8 cellular contexts compared by ENCODE assay signal in the genomic region with DNA sequence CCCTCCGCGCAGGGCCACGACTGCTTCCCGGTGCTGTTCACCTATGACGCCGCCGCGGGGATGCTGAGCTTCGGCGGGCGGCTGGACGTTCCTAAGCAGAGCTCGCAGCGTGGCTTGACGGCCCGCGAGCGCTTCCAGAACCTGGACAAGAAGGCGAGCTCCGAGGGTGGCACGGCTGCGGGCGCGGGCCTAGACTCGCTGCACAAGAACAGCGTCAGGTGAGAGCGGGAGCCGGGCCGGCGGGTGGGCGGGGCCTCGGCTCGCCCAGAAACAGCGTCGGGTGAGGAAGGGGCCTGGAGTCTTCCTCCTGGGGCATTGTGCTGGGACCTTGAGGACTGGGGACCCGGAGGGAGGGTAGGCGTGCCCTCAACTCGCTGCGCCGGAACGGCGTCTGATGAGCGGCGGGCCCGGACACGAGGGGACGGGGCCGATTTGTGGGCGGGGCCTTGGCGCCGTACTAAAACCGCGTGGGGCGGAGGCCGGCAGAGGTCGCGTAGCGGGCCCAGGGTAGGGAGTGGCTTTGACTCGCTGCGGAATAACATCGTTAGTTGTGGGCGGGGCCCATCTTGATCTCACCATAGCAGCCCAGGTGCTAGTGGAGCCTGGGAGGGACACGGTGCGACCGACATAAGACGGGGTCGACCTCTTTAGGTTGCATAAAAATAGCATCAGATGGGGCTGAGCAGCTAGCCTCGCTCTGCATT. TPM values are rescaled to one million over a fixed set of nuclear protein-coding genes. Genes with fewer than 3 reads are reported as not detected.
DNase-seq lines count a peak whose midpoint lies in the region; ATAC-seq and TF ChIP-seq lines count a peak whose summit lies in the region.

No MANE protein-coding gene starts in this region.

- H3K4me1 ChIP-seq in HEK293 (ENCODE audit: control insufficient read depth, insufficient read depth, low read length), result no peaks in the 10 kb centered on the region
- peaks cover 11% of the 10 kb centered on the region for H3K4me1 ChIP-seq in fibroblast of lung (ENCODE audit: control insufficient read depth, extremely low read depth, insufficient read depth, low read length)
- H3K4me1 ChIP-seq in neural progenitor cell, result peaks cover 8% of the 10 kb centered on the region
- peaks cover 23% of the 10 kb centered on the region for H3K4me1 ChIP-seq in suprapubic skin

- H4K20me1 ChIP-seq in fibroblast of lung (ENCODE audit: control insufficient read depth, extremely low read depth, insufficient read depth, low read length) (no peaks in the 10 kb centered on the region), neural progenitor cell (ENCODE audit: low read depth) (peaks cover 22% of the 10 kb centered on the region)

- no peaks in the 10 kb centered on the region for H3K27me3 Mint-ChIP-seq in activated T-cell treated with anti-CD3 and anti-CD28 coated beads, Interleukin-2, amount 50 U/mL, for 72 hours (ENCODE audit: low read depth)
- peaks cover 6% of the 10 kb centered on the region for H3K27me3 Mint-ChIP-seq in neural progenitor cell (ENCODE audit: insufficient read depth, low read depth)

- peaks cover 3 to 19% of the 10 kb centered on the region in 2 donors for H3K36me3 Mint-ChIP-seq in activated T-cell treated with anti-CD3 and anti-CD28 coated beads, Interleukin-2, amount 50 U/mL, for 72 hours (ENCODE audit: insufficient read depth in 2 of 2)
- H3K36me3 Mint-ChIP-seq in neural progenitor cell, result peaks cover 6% of the 10 kb centered on the region

- H2AFZ ChIP-seq in fibroblast of lung (ENCODE audit: low read length), result no peak overlapping the region
- peak overlapping the region; percentile 53 for H2AFZ ChIP-seq in neural progenitor cell (replicated peaks)

- H3K79me2 ChIP-seq in fibroblast of lung (ENCODE audit: control insufficient read depth, insufficient read depth, low read length) (peaks cover 4% of the 10 kb centered on the region), neural progenitor cell (ENCODE audit: low read depth) (no peaks in the 10 kb centered on the region)

- peaks cover 53% of the 10 kb centered on the region for H3F3A ChIP-seq in neural progenitor cell (ENCODE audit: low read depth)

- no peak overlapping the region for H3K27ac Mint-ChIP-seq in activated T-cell treated with anti-CD3 and anti-CD28 coated beads, Interleukin-2, amount 50 U/mL, for 72 hours
- peak overlapping the region; percentile 74 for H3K27ac Mint-ChIP-seq in neural progenitor cell

- POLR2A ChIA-PET in BJ (lab: Charles Lee), result no interaction called here
- POLR2A ChIA-PET in HEK293 (lab: Yijun Ruan, JAX), result interaction anchor here (0.6 to 1.8 kb wide), 4 partner anchors 9 to 18 kb away, joined by 3 to 4 read pairs (median 4); no protein-coding TSS in a partner anchor

- DNase-seq in BJ (ENCODE audit: low read depth) (no peak), NCI-H748 (lab: John Stamatoyannopoulos, UW; ENCODE audit: unreplicated experiment) (peak; percentile 94), fibroblast of lung (ENCODE audit: low read depth in 2 of 2) (peak; percentile 58 to 69), neural progenitor cell (ENCODE audit: low spot score) (peak; percentile 90), suprapubic skin (ENCODE audit: low spot score in 2 of 2) (peak; percentile 91 to 95), NCI-H1694 treated with DMSO at 0.1 percent for 48 hours (lab: John Stamatoyannopoulos, UW) (no peak)
- peak; percentile 79 to 88 for DNase-seq in activated T-cell treated with anti-CD3 and anti-CD28 coated beads, Interleukin-2, amount 50 U/mL, for 72 hours

- H3K4me3 ChIP-seq in BJ (ENCODE audit: low read depth, low read length) (peak overlapping the region; percentile 29), HEK293 (ENCODE audit: low read depth, low read length) (no peak overlapping the region), fibroblast of lung (replicated peaks in 1 of 4; ENCODE audit: control extremely low read depth in 1 of 4, insufficient read depth in 1 of 4, low read depth in 3 of 4, low read length in 4 of 4) (peak overlapping the region in 3 of 4 experiments; percentile 10 to 59 (median 47)), neural progenitor cell (peak overlapping the region; percentile 62), suprapubic skin (peak overlapping the region; percentile 60)

- H3K4me2 ChIP-seq in fibroblast of lung (ENCODE audit: extremely low read depth, insufficient read depth, low read length), result peak overlapping the region; percentile 54
- H3K4me2 ChIP-seq in neural progenitor cell, result peak overlapping the region; percentile 77

- no peaks in the 10 kb centered on the region for H3K9me3 ChIP-seq in HEK293 (ENCODE audit: control insufficient read depth, insufficient read depth, low read depth, low read length)
- no peaks in the 10 kb centered on the region for H3K9me3 ChIP-seq in fibroblast of lung (ENCODE audit: control insufficient read depth, insufficient read depth, low read depth, low read length)
- no peaks in the 10 kb centered on the region for H3K9me3 ChIP-seq in neural progenitor cell (ENCODE audit: low read depth)
- H3K9me3 ChIP-seq in suprapubic skin, result no peaks in the 10 kb centered on the region

- H3K9ac ChIP-seq in fibroblast of lung (ENCODE audit: insufficient read depth, low read length) (no peak overlapping the region), neural progenitor cell (no peak overlapping the region)

- H3K9me3 Mint-ChIP-seq in activated T-cell treated with anti-CD3 and anti-CD28 coated beads, Interleukin-2, amount 50 U/mL, for 72 hours, result no peaks in the 10 kb centered on the region
- no peaks in the 10 kb centered on the region for H3K9me3 Mint-ChIP-seq in neural progenitor cell

- no peak for TF ChIP-seq EP300 in suprapubic skin (IDR thresholded peaks at IDR 0.05)

- H3K36me3 ChIP-seq in BJ (ENCODE audit: control insufficient read depth, insufficient read depth, low read length) (peaks cover 45% of the 10 kb centered on the region), HEK293 (ENCODE audit: control insufficient read depth in 2 of 2, insufficient read depth in 1 of 2, low read length in 2 of 2) (peaks cover 26 to 73% of the 10 kb centered on the region in 2 experiments), fibroblast of lung (ENCODE audit: control insufficient read depth, insufficient read depth, low read length) (peaks cover 48% of the 10 kb centered on the region), neural progenitor cell (no peaks in the 10 kb centered on the region), suprapubic skin (peaks cover 76% of the 10 kb centered on the region)

- no peak for TF ChIP-seq POLR2A in suprapubic skin (IDR thresholded peaks at IDR 0.05)

- peaks cover 21% of the 10 kb centered on the region for H3K4me1 Mint-ChIP-seq in activated T-cell treated with anti-CD3 and anti-CD28 coated beads, Interleukin-2, amount 50 U/mL, for 72 hours (ENCODE audit: low read depth)
- peaks cover 10% of the 10 kb centered on the region for H3K4me1 Mint-ChIP-seq in neural progenitor cell

- no peak for TF ChIP-seq CTCF in BJ (IDR thresholded peaks at IDR 0.05; ENCODE audit: insufficient read depth, low read depth, low read length)
- no peak for TF ChIP-seq CTCF in HEK293 (tag by site-specific recombination; IDR thresholded peaks at IDR 0.05)
- TF ChIP-seq CTCF in fibroblast of lung (conservative IDR thresholded peaks at IDR 0.05 in 1 of 2, IDR thresholded peaks at IDR 0.05 in 1 of 2; ENCODE audit: low read depth in 1 of 2, low read length in 2 of 2), result no peak
- no peak for TF ChIP-seq CTCF in neural progenitor cell (IDR thresholded peaks at IDR 0.05)
- TF ChIP-seq CTCF in suprapubic skin (IDR thresholded peaks at IDR 0.05), result no peak

- H3K27me3 ChIP-seq in BJ (ENCODE audit: control insufficient read depth, insufficient read depth, low read length), result no peaks in the 10 kb centered on the region
- no peaks in the 10 kb centered on the region for H3K27me3 ChIP-seq in fibroblast of lung (ENCODE audit: control insufficient read depth, insufficient read depth, low read length)
- H3K27me3 ChIP-seq in neural progenitor cell, result no peaks in the 10 kb centered on the region
- H3K27me3 ChIP-seq in suprapubic skin, result no peaks in the 10 kb centered on the region

- ATAC-seq in activated T-cell treated with anti-CD3 and anti-CD28 coated beads, Interleukin-2, amount 50 U/mL, for 72 hours (replicated peaks in 1 of 2), result peak; percentile 89 to 93

- H3K27ac ChIP-seq in HEK293 (ENCODE audit: extremely low read depth, low read depth, low read length) (no peak overlapping the region), fibroblast of lung (ENCODE audit: insufficient read depth, low read length) (peak overlapping the region; percentile 59), neural progenitor cell (no peak overlapping the region), suprapubic skin (peak overlapping the region; percentile 73)

- H3K4me3 Mint-ChIP-seq in activated T-cell treated with anti-CD3 and anti-CD28 coated beads, Interleukin-2, amount 50 U/mL, for 72 hours, result peak overlapping the region; percentile 76 to 80
- peak overlapping the region; percentile 93 for H3K4me3 Mint-ChIP-seq in neural progenitor cell

- CTCF ChIA-PET in BJ (lab: Yijun Ruan, JAX) (interaction anchor here (1.2 to 2.2 kb wide), 4 partner anchors 11 to 23 kb away, joined by 3 to 7 read pairs (median 4); no protein-coding TSS in a partner anchor), HEK293 (lab: Yijun Ruan, JAX) (no interaction called here)

- WGBS in suprapubic skin, result 5% methylated on average over 31 of the region's 68 CpGs

RNA-seq across cellular contexts. Expression of gene PDAP1, which starts 15.6 kb away (rescaled TPM):
- polyA plus RNA-seq in BJ (2011; rRNA removed), result 45.5 and 62.0 TPM in 2 replicates
- 13.5 and 17.3 TPM in 2 replicates for polyA minus RNA-seq in BJ (2011; rRNA and poly(A)+ RNA removed)
- 100 to 1,000 TPM in 1 of 2 donors, 10 to 100 TPM in 1; 95.0 to 108 TPM for total RNA-seq in activated T-cell treated with anti-CD3 and anti-CD28 coated beads, Interleukin-2, amount 50 U/mL, for 72 hours
- total RNA-seq in fibroblast of lung, result 29.6 and 34.7 TPM in 2 replicates
- 105 and 136 TPM in 2 replicates for polyA plus RNA-seq in fibroblast of lung
- 205 and 288 TPM in 2 replicates for polyA plus RNA-seq in fibroblast of lung (2012)
- polyA minus RNA-seq in fibroblast of lung (ENCODE audit: low replicate concordance), result 57.0 and 61.1 TPM in 2 replicates
- total RNA-seq in neural progenitor cell (ENCODE audit: low replicate concordance), result 136 and 170 TPM in 2 replicates
- 10 to 100 TPM; 47.2 to 68.5 (median 48.3) TPM for total RNA-seq in suprapubic skin

RNA-seq across cellular contexts. Expression of gene BUD31, which starts 16.0 kb away (rescaled TPM):
- polyA plus RNA-seq in BJ (2011; rRNA removed) (85.2 and 92.9 TPM in 2 replicates), fibroblast of lung (83.4 and 94.8 TPM in 2 replicates)
- 29.1 and 34.1 TPM in 2 replicates for polyA minus RNA-seq in BJ (2011; rRNA and poly(A)+ RNA removed)
- 100 to 1,000 TPM; 218 to 228 TPM for total RNA-seq in activated T-cell treated with anti-CD3 and anti-CD28 coated beads, Interleukin-2, amount 50 U/mL, for 72 hours
- total RNA-seq in fibroblast of lung (114 and 129 TPM in 2 replicates), neural progenitor cell (ENCODE audit: low replicate concordance) (59.7 and 98.2 TPM in 2 replicates), suprapubic skin (10 to 100 TPM; 50.3 to 71.4 (median 60.3) TPM)
- 109 and 110 TPM in 2 replicates for polyA plus RNA-seq in fibroblast of lung (2012)
- polyA minus RNA-seq in fibroblast of lung (ENCODE audit: low replicate concordance), result 11.8 and 19.9 TPM in 2 replicates

RNA-seq across cellular contexts. Expression of gene ARPC1B, which starts 18.3 kb away (rescaled TPM):
- polyA plus RNA-seq in BJ (2011; rRNA removed), result 209 and 642 TPM in 2 replicates
- polyA minus RNA-seq in BJ (2011; rRNA and poly(A)+ RNA removed), result 89.1 and 100 TPM in 2 replicates
- 100 to 1,000 TPM; 202 to 208 TPM for total RNA-seq in activated T-cell treated with anti-CD3 and anti-CD28 coated beads, Interleukin-2, amount 50 U/mL, for 72 hours
- total RNA-seq in fibroblast of lung, result 241 and 394 TPM in 2 replicates
- 245 and 408 TPM in 2 replicates for polyA plus RNA-seq in fibroblast of lung
- polyA plus RNA-seq in fibroblast of lung (2012), result 319 and 543 TPM in 2 replicates
- 64.4 and 129 TPM in 2 replicates for polyA minus RNA-seq in fibroblast of lung (ENCODE audit: low replicate concordance)
- 23.6 and 50.5 TPM in 2 replicates for total RNA-seq in neural progenitor cell (ENCODE audit: low replicate concordance)
- total RNA-seq in suprapubic skin, result 10 to 100 TPM; 48.9 to 66.9 (median 64.2) TPM

RNA-seq across cellular contexts. Expression of gene PTCD1, which starts 45.8 kb away (rescaled TPM):
- polyA plus RNA-seq in BJ (2011; rRNA removed), result 1.7 and 3.5 TPM in 2 replicates
- 1.7 and 2.4 TPM in 2 replicates for polyA minus RNA-seq in BJ (2011; rRNA and poly(A)+ RNA removed)
- 1 to 10 TPM; 6.1 to 8.9 TPM for total RNA-seq in activated T-cell treated with anti-CD3 and anti-CD28 coated beads, Interleukin-2, amount 50 U/mL, for 72 hours
- total RNA-seq in fibroblast of lung, result 7.2 and 8.1 TPM in 2 replicates
- polyA plus RNA-seq in fibroblast of lung, result 2.3 and 2.6 TPM in 2 replicates
- 3.3 and 5.2 TPM in 2 replicates for polyA plus RNA-seq in fibroblast of lung (2012)
- polyA minus RNA-seq in fibroblast of lung (ENCODE audit: low replicate concordance), result 1.6 and 2.5 TPM in 2 replicates
- 8.3 and 10.5 TPM in 2 replicates for total RNA-seq in neural progenitor cell (ENCODE audit: low replicate concordance)
- total RNA-seq in suprapubic skin, result 10 to 100 TPM in 2 of 4 donors, 1 to 10 TPM in 2; 7.7 to 14.8 (median 10.7) TPM

RNA-seq across cellular contexts. Expression of gene CPSF4, which starts 45.9 kb away (rescaled TPM):
- polyA plus RNA-seq in BJ (2011; rRNA removed) (33.6 and 40.1 TPM in 2 replicates), fibroblast of lung (17.3 and 21.9 TPM in 2 replicates)
- 27.6 and 47.2 TPM in 2 replicates for polyA minus RNA-seq in BJ (2011; rRNA and poly(A)+ RNA removed)
- total RNA-seq in activated T-cell treated with anti-CD3 and anti-CD28 coated beads, Interleukin-2, amount 50 U/mL, for 72 hours, result 10 to 100 TPM; 59.2 to 65.9 TPM
- total RNA-seq in fibroblast of lung (38.0 and 44.9 TPM in 2 replicates), neural progenitor cell (ENCODE audit: low replicate concordance) (72.1 and 120 TPM in 2 replicates), suprapubic skin (10 to 100 TPM; 35.0 to 59.9 (median 41.7) TPM)
- polyA plus RNA-seq in fibroblast of lung (2012), result 20.1 and 28.4 TPM in 2 replicates
- 61.0 and 99.5 TPM in 2 replicates for polyA minus RNA-seq in fibroblast of lung (ENCODE audit: low replicate concordance)

Comparison
In these comparisons a context has a peak if more than half of its experiments do, and no peak if none do; other contexts are left out.
1. DNase-seq: peak in NCI-H748 (single experiment), activated T-cell treated with anti-CD3 and anti-CD28 coated beads, Interleukin-2, amount 50 U/mL, for 72 hours (2 of 2), fibroblast of lung (2 of 2), neural progenitor cell (single experiment) and suprapubic skin (2 of 2); none in BJ (single experiment) and NCI-H1694 treated with DMSO at 0.1 percent for 48 hours (single experiment).
2. H3K27ac ChIP-seq: peak in fibroblast of lung (single experiment) and suprapubic skin (single experiment); none in HEK293 (single experiment) and neural progenitor cell (single experiment).